Comparison of ENCODE assay signal across 1 cellular context in genomic region chr6:88513920-88514319, GRCh38.
TF ChIP-seq lines count a peak whose summit lies in the region.

No MANE protein-coding gene starts in this region.

TF ChIP-seq in GM12878, 131 proteins besides CTCF, POLR2A, EP300 and RAD21 (continued from another document):
- TF ChIP-seq E2F8 (IDR thresholded peaks at IDR 0.05; ENCODE audit: low read depth, partially characterized antibody) = no peak
- TF ChIP-seq ATF3 (IDR thresholded peaks at IDR 0.05; ENCODE audit: borderline replicate concordance, extremely low read depth, low read depth, low read length) = no peak
- no peak for TF ChIP-seq NR2F1 (conservative IDR thresholded peaks at IDR 0.05)
- TF ChIP-seq PAX5 (IDR thresholded peaks at IDR 0.05; ENCODE audit: borderline replicate concordance, low read depth, low read length) = no peak
- no peak for TF ChIP-seq RFX5 (IDR thresholded peaks at IDR 0.05; ENCODE audit: low read depth, low read length)
- no peak for TF ChIP-seq ESRRA (IDR thresholded peaks at IDR 0.05; ENCODE audit: low read length)
- TF ChIP-seq SMARCA5 (IDR thresholded peaks at IDR 0.05) = no peak
- no peak for TF ChIP-seq SMC3 (IDR thresholded peaks at IDR 0.05; ENCODE audit: borderline replicate concordance, low read length)
- no peak for TF ChIP-seq EED (IDR thresholded peaks at IDR 0.05; ENCODE audit: low read depth)
